15 cellular contexts compared by ENCODE assay signal in genomic region chrX:154573061-154573460, GRCh38. TPM values are rescaled to one million over a fixed set of nuclear protein-coding genes. Genes with fewer than 3 reads are reported as not detected.
"Had no signal": no experiment of that assay in that cellular context is flagged by ENCODE, and none has a peak within 500 bp of the region (broad histone marks: within the 10 kb centered on the region; RNA-seq: fewer than 3 reads in every experiment).

No MANE protein-coding gene starts in this region.

RNA-seq across cellular contexts. Expression of gene CTAG1A, which starts 11.9 kb away (rescaled TPM):
- total RNA-seq: activated B cell treated with CpG ODN at 0.5 μM for 24 hours; activated CD4-positive, alpha-beta memory T cell treated with anti-CD3 and anti-CD28 coated beads for 36 hours; activated CD4-positive, alpha-beta memory T cell treated with anti-CD3 and anti-CD28 coated beads, Interleukin-2, amount 10 ng/mL, durations not matched to agents 7 days and 5 days; activated CD4-positive, alpha-beta T cell treated with anti-CD3 and anti-CD28 coated beads for 36 hours; activated CD4-positive, alpha-beta T cell treated with anti-CD3 and anti-CD28 coated beads, Interleukin-2, amount 10 ng/mL, durations not matched to agents 24 days and 14 days; activated CD4-positive, alpha-beta T cell treated with anti-CD3 and anti-CD28 coated beads, Interleukin-2, amount 10 ng/mL, durations not matched to agents 7 days and 5 days; activated CD8-positive, alpha-beta memory T cell treated with anti-CD3 and anti-CD28 coated beads for 36 hours; activated CD8-positive, alpha-beta memory T cell treated with anti-CD3 and anti-CD28 coated beads, Interleukin-2, amount 10 ng/mL, durations not matched to agents 7 days and 5 days; activated CD8-positive, alpha-beta T cell treated with anti-CD3 and anti-CD28 coated beads for 36 hours; activated CD8-positive, alpha-beta T cell treated with anti-CD3 and anti-CD28 coated beads, Interleukin-2, amount 10 ng/mL, durations not matched to agents 7 days and 5 days; T-cell; T-helper 1 cell treated with Interleukin-12 subunit alpha and Interleukin-12 subunit beta and Interleukin-4 antibody, amounts not matched to agents 30 ng/mL and 1 ng/mL, for 36 hours; T-helper 17 cell; T-helper 2 cell treated with Interferon-gamma antibody and Interleukin-4, amounts not matched to agents 100 ng/mL and 5 ng/mL, for 36 hours; WTC11 had no signal

RNA-seq across cellular contexts. Expression of gene CTAG1B, which starts 46.0 kb away (rescaled TPM):
- total RNA-seq: activated B cell treated with CpG ODN at 0.5 μM for 24 hours; activated CD4-positive, alpha-beta memory T cell treated with anti-CD3 and anti-CD28 coated beads for 36 hours; activated CD4-positive, alpha-beta memory T cell treated with anti-CD3 and anti-CD28 coated beads, Interleukin-2, amount 10 ng/mL, durations not matched to agents 7 days and 5 days; activated CD4-positive, alpha-beta T cell treated with anti-CD3 and anti-CD28 coated beads for 36 hours; activated CD4-positive, alpha-beta T cell treated with anti-CD3 and anti-CD28 coated beads, Interleukin-2, amount 10 ng/mL, durations not matched to agents 24 days and 14 days; activated CD4-positive, alpha-beta T cell treated with anti-CD3 and anti-CD28 coated beads, Interleukin-2, amount 10 ng/mL, durations not matched to agents 7 days and 5 days; activated CD8-positive, alpha-beta memory T cell treated with anti-CD3 and anti-CD28 coated beads for 36 hours; activated CD8-positive, alpha-beta memory T cell treated with anti-CD3 and anti-CD28 coated beads, Interleukin-2, amount 10 ng/mL, durations not matched to agents 7 days and 5 days; activated CD8-positive, alpha-beta T cell treated with anti-CD3 and anti-CD28 coated beads for 36 hours; activated CD8-positive, alpha-beta T cell treated with anti-CD3 and anti-CD28 coated beads, Interleukin-2, amount 10 ng/mL, durations not matched to agents 7 days and 5 days; T-cell; T-helper 1 cell treated with Interleukin-12 subunit alpha and Interleukin-12 subunit beta and Interleukin-4 antibody, amounts not matched to agents 30 ng/mL and 1 ng/mL, for 36 hours; T-helper 17 cell; T-helper 2 cell treated with Interferon-gamma antibody and Interleukin-4, amounts not matched to agents 100 ng/mL and 5 ng/mL, for 36 hours; WTC11 had no signal
